8 cellular contexts compared by ENCODE assay signal in genomic region chr9:127244609-127245601, GRCh38. TPM values are rescaled to one million over a fixed set of nuclear protein-coding genes. Genes with fewer than 3 reads are reported as not detected.
DNase-seq lines count a peak whose midpoint lies in the region; ATAC-seq, FAIRE-seq and TF ChIP-seq lines count a peak whose summit lies in the region.

No MANE protein-coding gene starts in this region.

- ATAC-seq in GM19043 (IDR thresholded peaks at IDR 0.05; ENCODE audit: low read depth, unreplicated experiment) (peak; percentile 100), HG03354 (IDR thresholded peaks at IDR 0.05; ENCODE audit: poor library complexity, severe bottlenecking, unreplicated experiment) (peak; percentile 100)

- H3K4me1 ChIP-seq in kidney (ENCODE audit: control insufficient read depth in 1 of 2, insufficient read depth in 1 of 2, low read depth in 1 of 2, low read length in 2 of 2): peaks cover 0 to 3% of the 10 kb centered on the region in 2 donors

- peak overlapping the region; percentile 71 for H3K4me3 ChIP-seq in AG10803 (ENCODE audit: low read length)
- peak overlapping the region; percentile 92 for H3K4me3 ChIP-seq in kidney (ENCODE audit: low read length in 2 of 2)

- no peak for TF ChIP-seq CTCF in AG10803 (conservative IDR thresholded peaks at IDR 0.05; ENCODE audit: low read length)
- no peak for TF ChIP-seq CTCF in kidney (IDR thresholded peaks at IDR 0.05; ENCODE audit: borderline replicate concordance, extremely low read depth, insufficient read depth)

- peak overlapping the region in 1 of 2 donors; percentile 58 for H3K27ac ChIP-seq in kidney (ENCODE audit: low read depth in 2 of 2, low read length in 2 of 2)

- peak overlapping the region; percentile 59 to 80 for H3K9ac ChIP-seq in kidney (ENCODE audit: low read length in 2 of 2)

- DNase-seq in AG10803 (ENCODE audit: low read depth) (peak; percentile 89), NCI-H460 (ENCODE audit: extremely low read depth, low read depth) (peak; percentile 95), cerebellar nuclear complex (lab: John Stamatoyannopoulos, UW) (peak; percentile 92 to 96), kidney (peak; percentile 99)
- DNase-seq in activated CD4-positive, CD25-positive, alpha-beta regulatory T cell treated with anti-CD3 and anti-CD28 coated beads, Interleukin-2, amount 50 U/mL, for 72 hours: peak; percentile 93
- DNase-seq in stimulated activated CD4-positive, alpha-beta T cell treated with anti-CD3 and anti-CD28 coated beads, Interleukin-12 subunit alpha, Interleukin-12 subunit beta, amount 100 ng/mL, for 48 hours (ENCODE audit: low read depth in 2 of 3, low spot score in 1 of 3): peak; percentile 90 to 95 (median 91)

- intact Hi-C loops in kidney (cut with DNase I): no loop called here

- H3K9me3 ChIP-seq in kidney (ENCODE audit: control insufficient read depth in 1 of 2, low read length in 2 of 2): no peaks in the 10 kb centered on the region

- FAIRE-seq in kidney (lab: Jason Lieb, UNC): peak; percentile 68

- no peaks in the 10 kb centered on the region for H3K36me3 ChIP-seq in kidney (ENCODE audit: control insufficient read depth in 1 of 2, insufficient read depth in 2 of 2, low read length in 2 of 2)

RNA-seq across cellular contexts. Expression of gene GARNL3, which starts 19.7 kb away (rescaled TPM):
- 2.9 and 5.6 TPM in 2 replicates for total RNA-seq in NCI-H460 (2014; rRNA removed; shearing (Covaris generic))
- polyA plus RNA-seq in NCI-H460 (2014; cell fraction: nucleus; rRNA removed): 21.7 and 42.8 TPM in 2 replicates
- 10.2 TPM for total RNA-seq in kidney
- polyA plus RNA-seq in kidney (ENCODE audit: insufficient read depth, low read depth, low replicate concordance): 2.6 TPM
